8 cellular contexts compared by ENCODE assay signal in genomic region chr3:168249048-168249538, GRCh38.
DNase-seq lines count a peak whose midpoint lies in the region; ATAC-seq and TF ChIP-seq lines count a peak whose summit lies in the region.

No MANE protein-coding gene starts in this region.

- peaks cover 0 to 19% of the 10 kb centered on the region in 2 donors for H3K9me3 ChIP-seq in neuronal stem cell (replicated peaks in 1 of 2; ENCODE audit: control insufficient read depth in 2 of 2, insufficient read depth in 1 of 2, low read depth in 1 of 2, low read length in 2 of 2)

- H3K4ac ChIP-seq in neuronal stem cell (ENCODE audit: low read length), result no peak overlapping the region

- H3K4me3 ChIP-seq in fibroblast of pulmonary artery (replicated peaks; ENCODE audit: low read depth, low read length) (peak overlapping the region; percentile 54), neuronal stem cell (ENCODE audit: low read length in 2 of 2) (peak overlapping the region; percentile 87 to 98)

- H3K4me2 ChIP-seq in neuronal stem cell (ENCODE audit: insufficient read depth, low read length, poor library complexity, severe bottlenecking), result peak overlapping the region; percentile 98

- peak overlapping the region; percentile 100 for H3K27ac ChIP-seq in neuronal stem cell (replicated peaks; ENCODE audit: low read length)

- no peak overlapping the region for H3K14ac ChIP-seq in neuronal stem cell (ENCODE audit: low read length)

- H2AFZ ChIP-seq in neuronal stem cell (ENCODE audit: low read length), result peak overlapping the region; percentile 89

- H3K4me1 ChIP-seq in neuronal stem cell (ENCODE audit: control insufficient read depth in 2 of 2, insufficient read depth in 1 of 2, low read depth in 1 of 2, low read length in 2 of 2), result peaks cover 0 to 1% of the 10 kb centered on the region in 2 donors

- H2AK5ac ChIP-seq in neuronal stem cell (ENCODE audit: low read depth, low read length), result no peak overlapping the region

- DNase-seq in NCI-H2107 treated with DMSO at 0.1 percent for 48 hours (lab: John Stamatoyannopoulos, UW; ENCODE audit: unreplicated experiment) (peak; percentile 22), NCI-H2107 (lab: John Stamatoyannopoulos, UW) (no peak), fibroblast of pulmonary artery (ENCODE audit: low read depth) (peak; percentile 23), neuronal stem cell (ENCODE audit: low spot score) (no peak), NCI-H526 treated with DMSO at 0.1 percent for 48 hours (lab: John Stamatoyannopoulos, UW) (no peak), SIG-M5 (lab: John Stamatoyannopoulos, UW) (no peak)

- peaks cover 0 to 21% of the 10 kb centered on the region in 2 donors for H3K36me3 ChIP-seq in neuronal stem cell (replicated peaks in 1 of 2; ENCODE audit: control insufficient read depth in 2 of 2, insufficient read depth in 2 of 2, low read length in 2 of 2)

- WGBS in neuronal stem cell (ENCODE audit: extremely low coverage in 2 of 2, insufficient read length in 2 of 2, insufficient replicate concordance in 1 of 2), 2 donors, result no CpG with 5 or more reads among the region's 21 CpGs

- H2BK15ac ChIP-seq in neuronal stem cell (ENCODE audit: low read length), result no peak overlapping the region

- no peak overlapping the region for H2BK12ac ChIP-seq in neuronal stem cell (ENCODE audit: low read length)

- H3K23ac ChIP-seq in neuronal stem cell (ENCODE audit: low read depth, low read length, poor library complexity), result peak overlapping the region; percentile 35

- peak overlapping the region; percentile 98 for H2BK5ac ChIP-seq in neuronal stem cell (ENCODE audit: low read length)

- no peak overlapping the region for H4K91ac ChIP-seq in neuronal stem cell (ENCODE audit: low read depth, low read length, poor library complexity)

- H3K9ac ChIP-seq in neuronal stem cell (ENCODE audit: low read depth, low read length, poor library complexity), result peak overlapping the region; percentile 64

- no peaks in the 10 kb centered on the region for H3K79me1 ChIP-seq in neuronal stem cell (ENCODE audit: low read depth, low read length)

- H3K18ac ChIP-seq in neuronal stem cell (ENCODE audit: low read length), result peak overlapping the region; percentile 100

- ATAC-seq in HG02623 (IDR thresholded peaks at IDR 0.05; ENCODE audit: unreplicated experiment), result peak; percentile 3

- no peak overlapping the region for H2BK120ac ChIP-seq in neuronal stem cell (ENCODE audit: low read depth, low read length)

- no peaks in the 10 kb centered on the region for H3K27me3 ChIP-seq in neuronal stem cell (ENCODE audit: control insufficient read depth in 3 of 3, insufficient read depth in 3 of 3, low read depth in 1 of 3, low read length in 3 of 3)

- no peak for TF ChIP-seq CTCF in fibroblast of pulmonary artery (IDR thresholded peaks at IDR 0.05; ENCODE audit: low read length, missing control alignments)

- peak overlapping the region; percentile 23 for H4K8ac ChIP-seq in neuronal stem cell (ENCODE audit: low read depth, low read length)

TF ChIP-seq in PFSK-1, 5 proteins besides CTCF, POLR2A, EP300 and RAD21:
- TF ChIP-seq REST (IDR thresholded peaks at IDR 0.05; ENCODE audit: insufficient read depth in 1 of 2, low read depth in 2 of 2, low read length in 2 of 2) (no peak), FOXP2 (optimal IDR thresholded peaks at IDR 0.05; ENCODE audit: borderline replicate concordance, extremely low read depth, extremely low read length, insufficient read depth) (no peak), TAF1 (IDR thresholded peaks at IDR 0.05; ENCODE audit: borderline replicate concordance, insufficient read depth, low read length) (no peak), SIN3A (IDR thresholded peaks at IDR 0.05; ENCODE audit: borderline replicate concordance, insufficient read depth, low read length) (no peak), POLR2AphosphoS5 (IDR thresholded peaks at IDR 0.05; ENCODE audit: low read depth, low read length) (0 out of 2 replicates have a peak, but pooled peaks have one; percentile 4)

Comparison
In these comparisons a context has a peak if more than half of its experiments do, and no peak if none do; other contexts are left out.
1. DNase-seq: peak in NCI-H2107 treated with DMSO at 0.1 percent for 48 hours (single experiment) and fibroblast of pulmonary artery (single experiment); none in NCI-H2107 (single experiment), neuronal stem cell (single experiment), NCI-H526 treated with DMSO at 0.1 percent for 48 hours (single experiment) and SIG-M5 (single experiment).